ENCODE assay signal across 11 cellular contexts in genomic region chr16:4391635-4392381, GRCh38. TPM values are rescaled to one million over a fixed set of nuclear protein-coding genes. Genes with fewer than 3 reads are reported as not detected.
DNase-seq lines count a peak whose midpoint lies in the region; ATAC-seq and TF ChIP-seq lines count a peak whose summit lies in the region.
"Had no signal": no experiment of that assay in that cellular context is flagged by ENCODE, and none has a peak within 500 bp of the region (broad histone marks: within the 10 kb centered on the region; RNA-seq: fewer than 3 reads in every experiment).

No MANE protein-coding gene starts in this region.

- peak overlapping the region in 2 of 3 donors; percentile 87 for H3K27ac Mint-ChIP-seq in IgD-negative memory B cell
- H3K27ac Mint-ChIP-seq in endodermal cell, result peak overlapping the region; percentile 66
- H3K27ac Mint-ChIP-seq: activated T-helper 2 cell treated with anti-CD3 and anti-CD28 coated beads, Interferon-gamma antibody, Interleukin-2, Interleukin-4, amounts not matched to agents 10 μg/mL and 5 μg/mL and 100 μg/mL, durations not matched to agents 14 hours and 24 hours and 36 hours; dendritic cell treated with granulocyte-macrophage colony-stimulating factor and Interleukin-4, amounts not matched to agents 40 ng/mL and 50 ng/mL, for 4 days had no signal

- ATAC-seq in GM18511 (IDR thresholded peaks at IDR 0.05; ENCODE audit: unreplicated experiment), result no peak

- H3K4me1 Mint-ChIP-seq in IgD-negative memory B cell, result peaks cover 0 to 4% (median 1%) of the 10 kb centered on the region in 3 donors
- H3K4me1 Mint-ChIP-seq in endodermal cell, result peaks cover 9% of the 10 kb centered on the region

- peaks cover 4% of the 10 kb centered on the region for H3K36me3 ChIP-seq in endodermal cell (ENCODE audit: control insufficient read depth, insufficient read depth, low read length)

- H3K27me3 Mint-ChIP-seq in IgD-negative memory B cell (no peaks in the 10 kb centered on the region), endodermal cell (ENCODE audit: insufficient read depth) (no peaks in the 10 kb centered on the region)
- H3K27me3 Mint-ChIP-seq: dendritic cell treated with granulocyte-macrophage colony-stimulating factor and Interleukin-4, amounts not matched to agents 40 ng/mL and 50 ng/mL, for 4 days had no signal

- H3K36me3 Mint-ChIP-seq in IgD-negative memory B cell (peaks cover 5% of the 10 kb centered on the region), endodermal cell (ENCODE audit: low read depth) (peaks cover 10% of the 10 kb centered on the region)

- no peaks in the 10 kb centered on the region for H3K9me3 Mint-ChIP-seq in IgD-negative memory B cell
- no peaks in the 10 kb centered on the region for H3K9me3 Mint-ChIP-seq in endodermal cell
- H3K9me3 Mint-ChIP-seq: activated T-helper 2 cell treated with anti-CD3 and anti-CD28 coated beads, Interferon-gamma antibody, Interleukin-2, Interleukin-4, amounts not matched to agents 10 μg/mL and 5 μg/mL and 100 μg/mL, durations not matched to agents 14 hours and 24 hours and 36 hours; dendritic cell treated with granulocyte-macrophage colony-stimulating factor and Interleukin-4, amounts not matched to agents 40 ng/mL and 50 ng/mL, for 4 days had no signal

- DNase-seq in COR-L47 (lab: John Stamatoyannopoulos, UW), result peak; percentile 47
- DNase-seq in endodermal cell, result peak; percentile 86
- DNase-seq in retina, result peak; percentile 48
- DNase-seq in hepatic stellate cell (ENCODE audit: low spot score), result no peak
- no peak for DNase-seq in GM13977 (ENCODE audit: low spot score)
- DNase-seq in cortex of kidney (lab: John Stamatoyannopoulos, UW), result no peak

- in situ Hi-C loops in GM13977 (cut with MboI; ENCODE audit: low pct_unique_long_range_greater_than_20kb, low sequenced_read_pairs, unreplicated experiment), result no loop called here

- H3K4me3 ChIP-seq in endodermal cell (ENCODE audit: low read length), result no peak overlapping the region
- H3K4me3 ChIP-seq: PC-9 had no signal

- no peak for TF ChIP-seq CTCF in endodermal cell (conservative IDR thresholded peaks at IDR 0.05)
- TF ChIP-seq CTCF in GM13977 (IDR thresholded peaks at IDR 0.05; ENCODE audit: extremely low read depth, insufficient read depth, missing control alignments), result no peak

- H3K27ac ChIP-seq in endodermal cell (ENCODE audit: low read depth, low read length), result peak overlapping the region; percentile 16

- no peaks in the 10 kb centered on the region for H3K9me3 ChIP-seq in endodermal cell (ENCODE audit: control insufficient read depth, low read length)

- 78 to 81% methylated on average over 18 to 20 of the region's 21 CpGs for WGBS in endodermal cell (ENCODE audit: insufficient coverage in 1 of 2, insufficient read length in 1 of 2), 2 experiments

- H3K9ac ChIP-seq in endodermal cell (ENCODE audit: extremely low read depth, low read length, poor library complexity, severe bottlenecking), result no peak overlapping the region

- no peaks in the 10 kb centered on the region for H3K27me3 ChIP-seq in endodermal cell (ENCODE audit: control insufficient read depth, insufficient read depth, low read length, poor library complexity, severe bottlenecking)

- no peaks in the 10 kb centered on the region for H3K4me1 ChIP-seq in endodermal cell (ENCODE audit: control insufficient read depth, insufficient read depth, low read length)

- H3K4me3 Mint-ChIP-seq in IgD-negative memory B cell (peak overlapping the region in 2 of 4 donors; percentile 39 to 57), endodermal cell (no peak overlapping the region)
- H3K4me3 Mint-ChIP-seq: dendritic cell treated with granulocyte-macrophage colony-stimulating factor and Interleukin-4, amounts not matched to agents 40 ng/mL and 50 ng/mL, for 4 days had no signal

RNA-seq across cellular contexts. Expression of gene VASN, which starts 20.2 kb away (rescaled TPM):
- 0.45 TPM for polyA plus RNA-seq in IgD-negative memory B cell
- 10 to 100 TPM; 10.4 to 12.1 TPM for total RNA-seq in endodermal cell
- polyA plus RNA-seq in endodermal cell (2013, experiment 1 of 2), result 11.5 TPM
- 11.6 TPM for polyA plus RNA-seq in endodermal cell (2013, experiment 2 of 2)
- total RNA-seq: activated T-helper 2 cell treated with anti-CD3 and anti-CD28 coated beads, Interferon-gamma antibody, Interleukin-2, Interleukin-4, amounts not matched to agents 10 μg/mL and 5 μg/mL and 100 μg/mL, durations not matched to agents 14 hours and 24 hours and 36 hours had no signal

RNA-seq across cellular contexts. Expression of gene CORO7, which starts 24.6 kb away (rescaled TPM):
- polyA plus RNA-seq in IgD-negative memory B cell, result 108 TPM
- 10 to 100 TPM; 32.5 to 37.5 TPM for total RNA-seq in endodermal cell
- 17.2 TPM for polyA plus RNA-seq in endodermal cell (2013, experiment 1 of 2)
- 18.4 TPM for polyA plus RNA-seq in endodermal cell (2013, experiment 2 of 2)

RNA-seq across cellular contexts. Expression of gene DNAJA3, which starts 33.9 kb away (rescaled TPM):
- polyA plus RNA-seq in IgD-negative memory B cell, result 42.7 TPM
- 10 to 100 TPM; 37.4 to 38.5 TPM for total RNA-seq in endodermal cell
- 33.2 TPM for polyA plus RNA-seq in endodermal cell (2013, experiment 1 of 2)
- 35.2 TPM for polyA plus RNA-seq in endodermal cell (2013, experiment 2 of 2)

RNA-seq across cellular contexts. Expression of gene PAM16, which starts 40.7 kb away (rescaled TPM):
- polyA plus RNA-seq in IgD-negative memory B cell, result 40.4 TPM
- 10 to 100 TPM; 57.7 to 66.2 TPM for total RNA-seq in endodermal cell
- polyA plus RNA-seq in endodermal cell (2013, experiment 1 of 2), result 57.2 TPM
- polyA plus RNA-seq in endodermal cell (2013, experiment 2 of 2), result 62.4 TPM

Comparison
In these comparisons a context has a peak if more than half of its experiments do, and no peak if none do; other contexts are left out.
1. DNase-seq: peak in COR-L47 (single experiment), endodermal cell (single experiment) and retina (single experiment); none in hepatic stellate cell (single experiment), GM13977 (single experiment) and cortex of kidney (single experiment).